In genomic region chr1:243287128-243287470, GRCh38 we compare ENCODE assay signal across 12 cellular contexts. TPM values are rescaled to one million over a fixed set of nuclear protein-coding genes. Genes with fewer than 3 reads are reported as not detected.
DNase-seq lines count a peak whose midpoint lies in the region; ATAC-seq and TF ChIP-seq lines count a peak whose summit lies in the region.
"Had no signal": no experiment of that assay in that cellular context is flagged by ENCODE, and none has a peak within 500 bp of the region (broad histone marks: within the 10 kb centered on the region; RNA-seq: fewer than 3 reads in every experiment).

No MANE protein-coding gene starts in this region.

- no peak overlapping the region for H3K9ac ChIP-seq in parathyroid adenoma
- H3K9ac ChIP-seq in endodermal cell (ENCODE audit: extremely low read depth, low read length, poor library complexity, severe bottlenecking): no peak overlapping the region

- TF ChIP-seq CTCF in Calu3 (IDR thresholded peaks at IDR 0.05; ENCODE audit: unreplicated experiment) (no peak), parathyroid adenoma (IDR thresholded peaks at IDR 0.05) (no peak), endodermal cell (conservative IDR thresholded peaks at IDR 0.05) (no peak)

- WGBS in endodermal cell (ENCODE audit: insufficient coverage in 1 of 2, insufficient read length in 1 of 2), 2 experiments: 71 to 85% methylated on average over 2 of the region's 2 CpGs

- H3K36me3 Mint-ChIP-seq in Calu3 (ENCODE audit: insufficient read depth, unreplicated experiment): peaks cover 10% of the 10 kb centered on the region
- H3K36me3 Mint-ChIP-seq in dendritic cell treated with granulocyte-macrophage colony-stimulating factor and Interleukin-4, amounts not matched to agents 40 ng/mL and 50 ng/mL, for 4 days (ENCODE audit: low read depth): peaks cover 54% of the 10 kb centered on the region
- peaks cover 13% of the 10 kb centered on the region for H3K36me3 Mint-ChIP-seq in endodermal cell (ENCODE audit: low read depth)

- intact Hi-C loops in Calu3 (cut with micrococcal nuclease; ENCODE audit: unreplicated experiment): loop anchor here (2.0 kb wide), 1 partner anchor 18 kb away; no protein-coding TSS in a partner anchor
- intact Hi-C loops in dendritic cell treated with granulocyte-macrophage colony-stimulating factor and Interleukin-4, amounts not matched to agents 40 ng/mL and 50 ng/mL, for 4 days (cut with micrococcal nuclease): loop anchor here (1.0 to 5.0 kb wide), 2 partner anchors 32 to 35 kb away; partner anchors contain the start of gene CEP170

- H3K4me1 Mint-ChIP-seq in Calu3 (ENCODE audit: low read depth, unreplicated experiment): peaks cover 54% of the 10 kb centered on the region
- peaks cover 60% of the 10 kb centered on the region for H3K4me1 Mint-ChIP-seq in dendritic cell treated with granulocyte-macrophage colony-stimulating factor and Interleukin-4, amounts not matched to agents 40 ng/mL and 50 ng/mL, for 4 days (ENCODE audit: low read depth)
- H3K4me1 Mint-ChIP-seq in endodermal cell: no peaks in the 10 kb centered on the region

- H3K79me2 ChIP-seq in parathyroid adenoma: peaks cover 2% of the 10 kb centered on the region

- no peak overlapping the region for H3K4me2 ChIP-seq in parathyroid adenoma (ENCODE audit: low read length)

- H3K27me3 ChIP-seq in parathyroid adenoma (ENCODE audit: control insufficient read depth, insufficient read depth, low read length): no peaks in the 10 kb centered on the region
- no peaks in the 10 kb centered on the region for H3K27me3 ChIP-seq in endodermal cell (ENCODE audit: control insufficient read depth, insufficient read depth, low read length, poor library complexity, severe bottlenecking)
- H3K27me3 ChIP-seq: sigmoid colon had no signal

- no peaks in the 10 kb centered on the region for H3K27me3 Mint-ChIP-seq in Calu3 (ENCODE audit: unreplicated experiment)
- no peaks in the 10 kb centered on the region for H3K27me3 Mint-ChIP-seq in dendritic cell treated with granulocyte-macrophage colony-stimulating factor and Interleukin-4, amounts not matched to agents 40 ng/mL and 50 ng/mL, for 4 days
- no peaks in the 10 kb centered on the region for H3K27me3 Mint-ChIP-seq in endodermal cell (ENCODE audit: insufficient read depth)

- H3K4me3 ChIP-seq in parathyroid adenoma (ENCODE audit: low read depth, low read length): no peak overlapping the region
- no peak overlapping the region for H3K4me3 ChIP-seq in endodermal cell (ENCODE audit: low read length)
- H3K4me3 ChIP-seq: K562, sigmoid colon had no signal

- no peak for ATAC-seq in GM21447 (IDR thresholded peaks at IDR 0.05; ENCODE audit: unreplicated experiment)
- ATAC-seq: HCT116, K562 had no signal

- H3K9me3 Mint-ChIP-seq in Calu3 (ENCODE audit: low read depth, unreplicated experiment) (no peaks in the 10 kb centered on the region), endodermal cell (peaks cover 2% of the 10 kb centered on the region)
- no peaks in the 10 kb centered on the region for H3K9me3 Mint-ChIP-seq in dendritic cell treated with granulocyte-macrophage colony-stimulating factor and Interleukin-4, amounts not matched to agents 40 ng/mL and 50 ng/mL, for 4 days

- H3K27ac ChIP-seq in parathyroid adenoma: peak overlapping the region; percentile 24
- H3K27ac ChIP-seq in endodermal cell (ENCODE audit: low read depth, low read length): no peak overlapping the region

- H3K27ac Mint-ChIP-seq in Calu3 (ENCODE audit: unreplicated experiment) (peak overlapping the region; percentile 42), endodermal cell (no peak overlapping the region)
- H3K27ac Mint-ChIP-seq in dendritic cell treated with granulocyte-macrophage colony-stimulating factor and Interleukin-4, amounts not matched to agents 40 ng/mL and 50 ng/mL, for 4 days: peak overlapping the region; percentile 99

- H3K36me3 ChIP-seq in parathyroid adenoma (ENCODE audit: control insufficient read depth, insufficient read depth, low read length): no peaks in the 10 kb centered on the region
- H3K36me3 ChIP-seq in endodermal cell (ENCODE audit: control insufficient read depth, insufficient read depth, low read length): peaks cover 8% of the 10 kb centered on the region

- DNase-seq in Calu3 (no peak), M059J (ENCODE audit: low read depth) (peak; percentile 20), endodermal cell (no peak), foreskin melanocyte (no peak), COLO668 (lab: John Stamatoyannopoulos, UW; ENCODE audit: unreplicated experiment) (no peak)
- DNase-seq: NCI-H2081 treated with DMSO at 0.1 percent for 48 hours, sigmoid colon had no signal

- H3K4me1 ChIP-seq in parathyroid adenoma (no peaks in the 10 kb centered on the region), endodermal cell (ENCODE audit: control insufficient read depth, insufficient read depth, low read length) (no peaks in the 10 kb centered on the region)
- H3K4me1 ChIP-seq: sigmoid colon had no signal

- H2AFZ ChIP-seq in parathyroid adenoma: no peak overlapping the region

- CTCF ChIA-PET in Calu3 (lab: Charles Lee): interaction anchor here (1.6 kb wide), 1 partner anchor 14 kb away, joined by 10 read pairs; no protein-coding TSS in a partner anchor

- no peak overlapping the region for H3K4me3 Mint-ChIP-seq in Calu3 (ENCODE audit: low read depth, unreplicated experiment)
- H3K4me3 Mint-ChIP-seq in dendritic cell treated with granulocyte-macrophage colony-stimulating factor and Interleukin-4, amounts not matched to agents 40 ng/mL and 50 ng/mL, for 4 days: peak overlapping the region; percentile 13
- H3K4me3 Mint-ChIP-seq in endodermal cell: no peak overlapping the region

- BruUV-seq in Calu3 (replicated peaks; lab: Mats Ljungman, UMichigan): no TSS peak

- H3K9me3 ChIP-seq in parathyroid adenoma (ENCODE audit: control insufficient read depth, low read length) (no peaks in the 10 kb centered on the region), endodermal cell (ENCODE audit: control insufficient read depth, low read length) (no peaks in the 10 kb centered on the region)
- H3K9me3 ChIP-seq: sigmoid colon had no signal

RNA-seq across cellular contexts. Expression of gene SDCCAG8, which starts 31.3 kb away (rescaled TPM):
- total RNA-seq in Calu3 (2022) (52.0 and 67.3 TPM in 2 replicates), endodermal cell (10 to 100 TPM; 19.8 to 27.5 TPM)
- total RNA-seq in M059J (2014; rRNA removed; shearing (Covaris generic)): 14.3 and 26.3 TPM in 2 replicates
- 14.3 TPM for polyA plus RNA-seq in endodermal cell (2013, experiment 1 of 2)
- polyA plus RNA-seq in endodermal cell (2013, experiment 2 of 2): 16.5 TPM

RNA-seq across cellular contexts. Expression of gene CEP170, which starts 32.0 kb away (rescaled TPM):
- total RNA-seq in Calu3 (2022) (86.7 and 133 TPM in 2 replicates), endodermal cell (10 to 100 TPM; 85.7 to 99.8 TPM)
- total RNA-seq in M059J (2014; rRNA removed; shearing (Covaris generic)): 41.6 and 59.6 TPM in 2 replicates
- 81.7 TPM for polyA plus RNA-seq in endodermal cell (2013, experiment 1 of 2)
- 83.0 TPM for polyA plus RNA-seq in endodermal cell (2013, experiment 2 of 2)
